ENCODE assay signal across 1 cellular context in genomic region chr6:66771626-66772025, GRCh38.
A peak's percentile ranks its signal among the peaks of the same experiment; 100 is the strongest.
TF ChIP-seq lines count a peak whose summit lies in the region.

No MANE protein-coding gene starts in this region.

TF ChIP-seq in H1, 55 proteins besides CTCF, POLR2A, EP300 and RAD21:
- TF ChIP-seq BRCA1 (IDR thresholded peaks at IDR 0.05; ENCODE audit: low read depth, low read length) (no peak), CEBPB (IDR thresholded peaks at IDR 0.05; ENCODE audit: low read depth, low read length) (0 out of 2 replicates have a peak, but pooled peaks have one; percentile 4)
